Comparison of ENCODE assay signal across 1 cellular context in the genomic region with DNA sequence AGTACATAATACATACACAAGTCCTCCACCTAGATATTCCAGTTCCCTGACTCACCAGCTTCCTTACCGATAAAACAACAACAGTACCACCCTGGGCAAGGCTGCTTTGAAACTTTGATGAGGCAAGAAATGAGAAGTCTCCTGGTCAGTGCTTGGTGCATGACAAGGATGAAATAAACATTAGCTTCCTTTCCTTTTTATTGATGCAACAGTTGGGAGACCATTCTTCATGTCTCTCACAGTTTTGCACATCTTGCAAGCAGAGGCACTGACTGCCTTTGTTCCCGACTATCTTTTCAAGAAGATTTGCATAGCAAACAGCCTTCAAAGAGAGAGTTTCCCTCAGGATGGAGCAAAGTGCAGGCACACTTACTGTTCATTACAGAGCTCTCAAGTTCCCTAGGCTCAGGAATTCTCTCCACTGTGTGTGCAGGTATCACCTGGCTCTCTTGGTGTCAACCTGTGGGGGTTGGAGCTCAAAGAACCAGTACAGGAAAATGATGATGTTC.
TF ChIP-seq lines count a peak whose summit lies in the region.

No MANE protein-coding gene starts in this region.

TF ChIP-seq in GM23338, 12 proteins besides CTCF, POLR2A, EP300 and RAD21 (continued from another document):
- TF ChIP-seq, protein P1, sequence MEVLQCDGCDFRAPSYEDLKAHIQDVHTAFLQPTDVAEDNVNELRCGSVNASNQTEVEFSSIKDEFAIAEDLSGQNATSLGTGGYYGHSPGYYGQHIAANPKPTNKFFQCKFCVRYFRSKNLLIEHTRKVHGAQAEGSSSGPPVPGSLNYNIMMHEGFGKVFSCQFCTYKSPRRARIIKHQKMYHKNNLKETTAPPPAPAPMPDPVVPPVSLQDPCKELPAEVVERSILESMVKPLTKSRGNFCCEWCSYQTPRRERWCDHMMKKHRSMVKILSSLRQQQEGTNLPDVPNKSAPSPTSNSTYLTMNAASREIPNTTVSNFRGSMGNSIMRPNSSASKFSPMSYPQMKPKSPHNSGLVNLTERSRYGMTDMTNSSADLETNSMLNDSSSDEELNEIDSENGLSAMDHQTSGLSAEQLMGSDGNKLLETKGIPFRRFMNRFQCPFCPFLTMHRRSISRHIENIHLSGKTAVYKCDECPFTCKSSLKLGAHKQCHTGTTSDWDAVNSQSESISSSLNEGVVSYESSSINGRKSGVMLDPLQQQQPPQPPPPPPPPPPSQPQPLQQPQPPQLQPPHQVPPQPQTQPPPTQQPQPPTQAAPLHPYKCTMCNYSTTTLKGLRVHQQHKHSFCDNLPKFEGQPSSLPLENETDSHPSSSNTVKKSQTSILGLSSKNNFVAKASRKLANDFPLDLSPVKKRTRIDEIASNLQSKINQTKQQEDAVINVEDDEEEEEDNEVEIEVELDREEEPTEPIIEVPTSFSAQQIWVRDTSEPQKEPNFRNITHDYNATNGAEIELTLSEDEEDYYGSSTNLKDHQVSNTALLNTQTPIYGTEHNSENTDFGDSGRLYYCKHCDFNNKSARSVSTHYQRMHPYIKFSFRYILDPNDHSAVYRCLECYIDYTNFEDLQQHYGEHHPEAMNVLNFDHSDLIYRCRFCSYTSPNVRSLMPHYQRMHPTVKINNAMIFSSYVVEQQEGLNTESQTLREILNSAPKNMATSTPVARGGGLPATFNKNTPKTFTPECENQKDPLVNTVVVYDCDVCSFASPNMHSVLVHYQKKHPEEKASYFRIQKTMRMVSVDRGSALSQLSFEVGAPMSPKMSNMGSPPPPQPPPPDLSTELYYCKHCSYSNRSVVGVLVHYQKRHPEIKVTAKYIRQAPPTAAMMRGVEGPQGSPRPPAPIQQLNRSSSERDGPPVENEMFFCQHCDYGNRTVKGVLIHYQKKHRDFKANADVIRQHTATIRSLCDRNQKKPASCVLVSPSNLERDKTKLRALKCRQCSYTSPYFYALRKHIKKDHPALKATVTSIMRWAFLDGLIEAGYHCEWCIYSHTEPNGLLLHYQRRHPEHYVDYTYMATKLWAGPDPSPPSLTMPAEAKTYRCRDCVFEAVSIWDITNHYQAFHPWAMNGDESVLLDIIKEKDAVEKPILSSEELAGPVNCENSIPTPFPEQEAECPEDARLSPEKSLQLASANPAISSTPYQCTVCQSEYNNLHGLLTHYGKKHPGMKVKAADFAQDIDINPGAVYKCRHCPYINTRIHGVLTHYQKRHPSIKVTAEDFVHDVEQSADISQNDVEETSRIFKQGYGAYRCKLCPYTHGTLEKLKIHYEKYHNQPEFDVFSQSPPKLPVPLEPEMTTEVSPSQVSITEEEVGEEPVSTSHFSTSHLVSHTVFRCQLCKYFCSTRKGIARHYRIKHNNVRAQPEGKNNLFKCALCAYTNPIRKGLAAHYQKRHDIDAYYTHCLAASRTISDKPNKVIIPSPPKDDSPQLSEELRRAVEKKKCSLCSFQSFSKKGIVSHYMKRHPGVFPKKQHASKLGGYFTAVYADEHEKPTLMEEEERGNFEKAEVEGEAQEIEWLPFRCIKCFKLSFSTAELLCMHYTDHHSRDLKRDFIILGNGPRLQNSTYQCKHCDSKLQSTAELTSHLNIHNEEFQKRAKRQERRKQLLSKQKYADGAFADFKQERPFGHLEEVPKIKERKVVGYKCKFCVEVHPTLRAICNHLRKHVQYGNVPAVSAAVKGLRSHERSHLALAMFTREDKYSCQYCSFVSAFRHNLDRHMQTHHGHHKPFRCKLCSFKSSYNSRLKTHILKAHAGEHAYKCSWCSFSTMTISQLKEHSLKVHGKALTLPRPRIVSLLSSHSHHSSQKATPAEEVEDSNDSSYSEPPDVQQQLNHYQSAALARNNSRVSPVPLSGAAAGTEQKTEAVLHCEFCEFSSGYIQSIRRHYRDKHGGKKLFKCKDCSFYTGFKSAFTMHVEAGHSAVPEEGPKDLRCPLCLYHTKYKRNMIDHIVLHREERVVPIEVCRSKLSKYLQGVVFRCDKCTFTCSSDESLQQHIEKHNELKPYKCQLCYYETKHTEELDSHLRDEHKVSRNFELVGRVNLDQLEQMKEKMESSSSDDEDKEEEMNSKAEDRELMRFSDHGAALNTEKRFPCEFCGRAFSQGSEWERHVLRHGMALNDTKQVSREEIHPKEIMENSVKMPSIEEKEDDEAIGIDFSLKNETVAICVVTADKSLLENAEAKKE (CRISPR knock-in tag; IDR thresholded peaks at IDR 0.05) = no peak
- TF ChIP-seq POLR2AphosphoS5 (IDR thresholded peaks at IDR 0.05; ENCODE audit: low read depth) = no peak
TF ChIP-seq in GM23338: peak in this region for 0.
